8 cellular contexts compared by ENCODE assay signal in genomic region chr3:50245831-50246516, GRCh38. TPM values are rescaled to one million over a fixed set of nuclear protein-coding genes. Genes with fewer than 3 reads are reported as not detected.
DNase-seq lines count a peak whose midpoint lies in the region; ATAC-seq and TF ChIP-seq lines count a peak whose summit lies in the region.

No MANE protein-coding gene starts in this region.

- H3K4me3 Mint-ChIP-seq in neural crest cell = peak overlapping the region; percentile 77
- H3K4me3 Mint-ChIP-seq in stimulated activated naive CD8-positive, alpha-beta T cell treated with anti-CD3 and anti-CD28 coated beads, Interleukin-15, amount 100 ng/mL, for 72 hours = peak overlapping the region; percentile 86 to 91

- peaks cover 55% of the 10 kb centered on the region for H3K4me1 Mint-ChIP-seq in neural crest cell
- peaks cover 96% of the 10 kb centered on the region for H3K4me1 Mint-ChIP-seq in stimulated activated naive CD8-positive, alpha-beta T cell treated with anti-CD3 and anti-CD28 coated beads, Interleukin-15, amount 100 ng/mL, for 72 hours

- peak; percentile 77 for DNase-seq in COLO829 (ENCODE audit: low spot score)
- DNase-seq in HuH-7 (ENCODE audit: low spot score) = peak; percentile 88
- peak; percentile 69 for DNase-seq in RWPE1 (ENCODE audit: low spot score)
- peak; percentile 89 for DNase-seq in activated effector memory CD4-positive, alpha-beta T cell treated with Interleukin-2 at 50 U/mL for 16 hours
- DNase-seq in fibroblast of the conjunctiva (ENCODE audit: low read depth) = peak; percentile 65
- peak; percentile 98 for DNase-seq in neural crest cell (ENCODE audit: low read depth, low spot score)
- DNase-seq in stimulated activated naive CD8-positive, alpha-beta T cell treated with anti-CD3 and anti-CD28 coated beads, Interleukin-15, amount 100 ng/mL, for 72 hours = peak; percentile 94 to 95

- no peaks in the 10 kb centered on the region for H3K27me3 Mint-ChIP-seq in neural crest cell (ENCODE audit: low read depth)
- H3K27me3 Mint-ChIP-seq in stimulated activated naive CD8-positive, alpha-beta T cell treated with anti-CD3 and anti-CD28 coated beads, Interleukin-15, amount 100 ng/mL, for 72 hours = no peaks in the 10 kb centered on the region

- H3K9me3 Mint-ChIP-seq in neural crest cell = no peaks in the 10 kb centered on the region
- H3K9me3 Mint-ChIP-seq in stimulated activated naive CD8-positive, alpha-beta T cell treated with anti-CD3 and anti-CD28 coated beads, Interleukin-15, amount 100 ng/mL, for 72 hours = no peaks in the 10 kb centered on the region

- POLR2A ChIA-PET in RWPE1 (lab: Yijun Ruan, JAX; ENCODE audit: low non-redundant PET) = no interaction called here

- peak; percentile 66 for ATAC-seq in GM21360 (IDR thresholded peaks at IDR 0.05; ENCODE audit: unreplicated experiment)
- ATAC-seq in stimulated activated naive CD8-positive, alpha-beta T cell treated with anti-CD3 and anti-CD28 coated beads, Interleukin-15, amount 100 ng/mL, for 72 hours = peak; percentile 88

- peak overlapping the region; percentile 100 for H3K27ac ChIP-seq in RWPE1

- CTCF ChIA-PET in RWPE1 (lab: Yijun Ruan, JAX) = interaction anchor here (0.5 to 1.1 kb wide), 9 partner anchors 8 to 82 kb away, joined by 3 to 12 read pairs (median 3); partner anchors contain the start of genes GNAI2 and SEMA3B

- H3K36me3 Mint-ChIP-seq in neural crest cell (ENCODE audit: low read depth) = no peaks in the 10 kb centered on the region

- H3K27ac Mint-ChIP-seq in neural crest cell (ENCODE audit: unreplicated experiment) = peak overlapping the region; percentile 57
- H3K27ac Mint-ChIP-seq in stimulated activated naive CD8-positive, alpha-beta T cell treated with anti-CD3 and anti-CD28 coated beads, Interleukin-15, amount 100 ng/mL, for 72 hours = peak overlapping the region; percentile 83 to 85

- TF ChIP-seq CTCF in RWPE1 (conservative IDR thresholded peaks at IDR 0.05; ENCODE audit: low read depth) = peak; percentile 96
- peak; percentile 100 for TF ChIP-seq CTCF in neural crest cell (conservative IDR thresholded peaks at IDR 0.05)

RNA-seq across cellular contexts. Expression of gene GNAI2, which starts 10.0 kb away (rescaled TPM):
- 176 and 190 TPM in 2 replicates for total RNA-seq in neural crest cell

RNA-seq across cellular contexts. Expression of gene SEMA3B, which starts 23.0 kb away (rescaled TPM):
- total RNA-seq in neural crest cell = 2.3 and 2.9 TPM in 2 replicates

RNA-seq across cellular contexts. Expression of gene LSMEM2, which starts 32.9 kb away (rescaled TPM):
- not detected in 2 replicates for total RNA-seq in neural crest cell

RNA-seq across cellular contexts. Expression of gene SLC38A3, which starts 40.9 kb away (rescaled TPM):
- 1.8 and 2.7 TPM in 2 replicates for total RNA-seq in neural crest cell

RNA-seq across cellular contexts. Expression of gene IFRD2, which starts 46.3 kb away (rescaled TPM):
- total RNA-seq in neural crest cell = 69.2 and 77.1 TPM in 2 replicates

Comparison
In these comparisons a context has a peak if more than half of its experiments do, and no peak if none do; other contexts are left out.
1. Peak in every context shown above with its lines: DNase-seq, ATAC-seq and H3K27ac ChIP-seq.